16 cellular contexts compared by ENCODE assay signal in genomic region chr10:110446277-110446676, GRCh38. TPM values are rescaled to one million over a fixed set of nuclear protein-coding genes. Genes with fewer than 3 reads are reported as not detected.
DNase-seq lines count a peak whose midpoint lies in the region; ATAC-seq and TF ChIP-seq lines count a peak whose summit lies in the region.
"Had no signal": no experiment of that assay in that cellular context is flagged by ENCODE, and none has a peak within 500 bp of the region (broad histone marks: within the 10 kb centered on the region; RNA-seq: fewer than 3 reads in every experiment).

No MANE protein-coding gene starts in this region.

- H3K36me3 Mint-ChIP-seq in stimulated activated naive CD8-positive, alpha-beta T cell treated with anti-CD3 and anti-CD28 coated beads, Interleukin-15, Interleukin-2, amounts not matched to agents 100 ng/mL and 50 ng/mL, for 24 hours (ENCODE audit: low read depth), result no peaks in the 10 kb centered on the region
- no peaks in the 10 kb centered on the region for H3K36me3 Mint-ChIP-seq in endodermal cell (ENCODE audit: low read depth)
- H3K36me3 Mint-ChIP-seq: CD4-positive, CD25-positive, alpha-beta regulatory T cell had no signal

- no peak overlapping the region for H2BK5ac ChIP-seq in trophoblast cell (ENCODE audit: low read depth, low read length, poor library complexity)

- no peak for TF ChIP-seq CTCF in endodermal cell (conservative IDR thresholded peaks at IDR 0.05)
- TF ChIP-seq CTCF in tibial artery (IDR thresholded peaks at IDR 0.05), result no peak
- TF ChIP-seq CTCF in GM13977 (IDR thresholded peaks at IDR 0.05; ENCODE audit: extremely low read depth, insufficient read depth, missing control alignments), result no peak

- H2BK120ac ChIP-seq in trophoblast cell (ENCODE audit: insufficient read depth, low read length, poor library complexity), result peak overlapping the region; percentile 41

- no peak overlapping the region for H3K23ac ChIP-seq in trophoblast cell (ENCODE audit: low read length)

- H3K4me1 ChIP-seq in endodermal cell (ENCODE audit: control insufficient read depth, insufficient read depth, low read length) (no peaks in the 10 kb centered on the region), trophoblast cell (ENCODE audit: control insufficient read depth in 1 of 2, insufficient read depth in 2 of 2, low read length in 2 of 2) (peaks cover 8 to 11% of the 10 kb centered on the region in 2 experiments), tibial artery (no peaks in the 10 kb centered on the region)

- H3K27ac Mint-ChIP-seq in stimulated activated naive CD8-positive, alpha-beta T cell treated with anti-CD3 and anti-CD28 coated beads, Interleukin-15, Interleukin-2, amounts not matched to agents 100 ng/mL and 50 ng/mL, for 24 hours, result peak overlapping the region; percentile 15
- H3K27ac Mint-ChIP-seq in endodermal cell, result no peak overlapping the region
- H3K27ac Mint-ChIP-seq: CD4-positive, CD25-positive, alpha-beta regulatory T cell; H9 had no signal

- H4K8ac ChIP-seq in trophoblast cell (ENCODE audit: low read depth, low read length), result no peak overlapping the region

- intact Hi-C loops in tibial artery (cut with DNase I; ENCODE audit: low total_unique reads), result no loop called here

- no peak overlapping the region for H4K12ac ChIP-seq in trophoblast cell (ENCODE audit: low read depth, low read length)

- H2BK12ac ChIP-seq in trophoblast cell (ENCODE audit: low read length), result peak overlapping the region; percentile 61

- H3K36me3 ChIP-seq in endodermal cell (ENCODE audit: control insufficient read depth, insufficient read depth, low read length) (no peaks in the 10 kb centered on the region), trophoblast cell (ENCODE audit: control insufficient read depth in 1 of 2, insufficient read depth in 2 of 2, low read length in 2 of 2) (no peaks in the 10 kb centered on the region), tibial artery (no peaks in the 10 kb centered on the region)
- H3K36me3 ChIP-seq: BE2C had no signal

- no peak overlapping the region for H3K27ac ChIP-seq in endodermal cell (ENCODE audit: low read depth, low read length)
- no peak overlapping the region for H3K27ac ChIP-seq in trophoblast cell (ENCODE audit: low read depth, low read length)
- no peak overlapping the region for H3K27ac ChIP-seq in tibial artery

- peak overlapping the region; percentile 55 for H4K91ac ChIP-seq in trophoblast cell (ENCODE audit: low read depth, low read length)

- in situ Hi-C loops in GM13977 (cut with MboI; ENCODE audit: low pct_unique_long_range_greater_than_20kb, low sequenced_read_pairs, unreplicated experiment), result no loop called here

- no peak overlapping the region for H2AFZ ChIP-seq in trophoblast cell (ENCODE audit: insufficient read depth, low read length, poor library complexity)

- peaks cover 6% of the 10 kb centered on the region for H3K9me3 Mint-ChIP-seq in stimulated activated naive CD8-positive, alpha-beta T cell treated with anti-CD3 and anti-CD28 coated beads, Interleukin-15, Interleukin-2, amounts not matched to agents 100 ng/mL and 50 ng/mL, for 24 hours
- no peaks in the 10 kb centered on the region for H3K9me3 Mint-ChIP-seq in endodermal cell
- H3K9me3 Mint-ChIP-seq: H9 had no signal

- no peaks in the 10 kb centered on the region for H3K79me2 ChIP-seq in trophoblast cell (ENCODE audit: control insufficient read depth, insufficient read depth, low read length, poor library complexity)

- H3K9me3 ChIP-seq in endodermal cell (ENCODE audit: control insufficient read depth, low read length), result no peaks in the 10 kb centered on the region
- no peaks in the 10 kb centered on the region for H3K9me3 ChIP-seq in trophoblast cell (ENCODE audit: insufficient read depth, low read depth, low read length)
- no peaks in the 10 kb centered on the region for H3K9me3 ChIP-seq in tibial artery
- H3K9me3 ChIP-seq: A549, BE2C had no signal

- ATAC-seq in stimulated activated naive CD8-positive, alpha-beta T cell treated with anti-CD3 and anti-CD28 coated beads, Interleukin-15, Interleukin-2, amounts not matched to agents 100 U/mL and 50 U/mL, for 24 hours, result no peak
- no peak for ATAC-seq in GM19455 (IDR thresholded peaks at IDR 0.05; ENCODE audit: unreplicated experiment)

- no peak overlapping the region for H2AK5ac ChIP-seq in trophoblast cell (ENCODE audit: low read length)

- peaks cover 11% of the 10 kb centered on the region for H3K27me3 Mint-ChIP-seq in stimulated activated naive CD8-positive, alpha-beta T cell treated with anti-CD3 and anti-CD28 coated beads, Interleukin-15, Interleukin-2, amounts not matched to agents 100 ng/mL and 50 ng/mL, for 24 hours
- H3K27me3 Mint-ChIP-seq in endodermal cell (ENCODE audit: insufficient read depth), result peaks cover 2% of the 10 kb centered on the region

- H3K4me3 ChIP-seq in endodermal cell (ENCODE audit: low read length) (no peak overlapping the region), trophoblast cell (ENCODE audit: low read depth, low read length) (no peak overlapping the region), tibial artery (no peak overlapping the region)
- H3K4me3 ChIP-seq: A549 had no signal

- no peak overlapping the region for H3K4me2 ChIP-seq in trophoblast cell (ENCODE audit: low read length)
- H3K4me2 ChIP-seq: A549, KMS-11 had no signal

- H3K4ac ChIP-seq in trophoblast cell (ENCODE audit: low read depth, low read length), result no peak overlapping the region

- peaks cover 16% of the 10 kb centered on the region for H3K4me1 Mint-ChIP-seq in stimulated activated naive CD8-positive, alpha-beta T cell treated with anti-CD3 and anti-CD28 coated beads, Interleukin-15, Interleukin-2, amounts not matched to agents 100 ng/mL and 50 ng/mL, for 24 hours (ENCODE audit: low read depth)
- H3K4me1 Mint-ChIP-seq in endodermal cell, result peaks cover 13% of the 10 kb centered on the region

- H3K14ac ChIP-seq in trophoblast cell (ENCODE audit: low read length), result no peak overlapping the region

- H3K27me3 ChIP-seq in endodermal cell (ENCODE audit: control insufficient read depth, insufficient read depth, low read length, poor library complexity, severe bottlenecking) (no peaks in the 10 kb centered on the region), trophoblast cell (ENCODE audit: insufficient read depth, low read length) (no peaks in the 10 kb centered on the region), tibial artery (no peaks in the 10 kb centered on the region)
- H3K27me3 ChIP-seq: BE2C had no signal

- WGBS in endodermal cell (ENCODE audit: insufficient coverage in 1 of 2, insufficient read length in 1 of 2), 2 experiments, result 88 to 90% methylated on average over 1 of the region's 1 CpG
- no CpG with 5 or more reads among the region's 1 CpG for WGBS in trophoblast cell (ENCODE audit: extremely low coverage, insufficient coverage, insufficient read length)

- no peak overlapping the region for H3K9ac ChIP-seq in endodermal cell (ENCODE audit: extremely low read depth, low read length, poor library complexity, severe bottlenecking)
- no peak overlapping the region for H3K9ac ChIP-seq in trophoblast cell (ENCODE audit: low read length)
- H3K9ac ChIP-seq: KMS-11 had no signal

- H3K79me1 ChIP-seq in trophoblast cell (ENCODE audit: low read length), result peaks cover 7% of the 10 kb centered on the region

- no peak overlapping the region for H3K18ac ChIP-seq in trophoblast cell (ENCODE audit: low read length)

- no peak for DNase-seq in stimulated activated naive CD8-positive, alpha-beta T cell treated with anti-CD3 and anti-CD28 coated beads, Interleukin-15, Interleukin-2, amounts not matched to agents 100 U/mL and 50 U/mL, for 24 hours
- peak; percentile 24 for DNase-seq in endodermal cell
- no peak for DNase-seq in trophoblast cell
- DNase-seq in tibial artery, result no peak
- DNase-seq in GM13977 (ENCODE audit: low spot score), result no peak
- DNase-seq: BE2C; CD4-positive, CD25-positive, alpha-beta regulatory T cell; EL; H9; NCI-H1092 treated with DMSO at 0.1 percent for 48 hours; NCI-H1436 treated with DMSO at 0.1 percent for 48 hours; NCI-H1930 had no signal

- no peak overlapping the region for H3K4me3 Mint-ChIP-seq in stimulated activated naive CD8-positive, alpha-beta T cell treated with anti-CD3 and anti-CD28 coated beads, Interleukin-15, Interleukin-2, amounts not matched to agents 100 ng/mL and 50 ng/mL, for 24 hours
- no peak overlapping the region for H3K4me3 Mint-ChIP-seq in endodermal cell
- H3K4me3 Mint-ChIP-seq: CD4-positive, CD25-positive, alpha-beta regulatory T cell; H9 had no signal

RNA-seq across cellular contexts. Expression of gene DUSP5, which starts 51.4 kb away (rescaled TPM):
- total RNA-seq in endodermal cell, result 10 to 100 TPM; 60.0 to 60.3 TPM
- polyA plus RNA-seq in endodermal cell (2013, experiment 1 of 2), result 9.9 TPM
- polyA plus RNA-seq in endodermal cell (2013, experiment 2 of 2), result 11.1 TPM
- polyA plus RNA-seq in trophoblast cell (2013), result 157 and 165 TPM in 2 replicates
